In genomic region chr6:25138697-25139051, GRCh38 we compare ENCODE assay signal across 8 cellular contexts.
DNase-seq lines count a peak whose midpoint lies in the region; ATAC-seq, FAIRE-seq and TF ChIP-seq lines count a peak whose summit lies in the region.

No MANE protein-coding gene starts in this region.

- intact Hi-C loops in mammary epithelial cell (cut with micrococcal nuclease) (loop anchor here (1.0 kb wide), 1 partner anchor 85 kb away; no protein-coding TSS in a partner anchor), mucosa of descending colon (cut with DNase I, micrococcal nuclease) (no loop called here)

- no peaks in the 10 kb centered on the region for H3K4me1 Mint-ChIP-seq in neural progenitor cell

- H3K4me2 ChIP-seq in mammary epithelial cell (ENCODE audit: insufficient read depth, low read depth, low read length) (peak overlapping the region; percentile 90), neural progenitor cell (no peak overlapping the region)

- in situ Hi-C loops in GM13976 (cut with MboI; ENCODE audit: low sequenced_read_pairs, unreplicated experiment) (no loop called here), mammary epithelial cell (cut with MboI; ENCODE audit: low sequenced_read_pairs in 2 of 2) (no loop called here)

- peak; percentile 3 for ATAC-seq in HG03460 (IDR thresholded peaks at IDR 0.05; ENCODE audit: unreplicated experiment)
- ATAC-seq in mucosa of descending colon = no peak

- H3K27ac ChIP-seq in mammary epithelial cell (ENCODE audit: insufficient read depth, low read depth, low read length) (peak overlapping the region; percentile 35), neural progenitor cell (no peak overlapping the region)

- no peak overlapping the region for H3K4me3 Mint-ChIP-seq in neural progenitor cell

- no peaks in the 10 kb centered on the region for H3K79me2 ChIP-seq in mammary epithelial cell (ENCODE audit: insufficient read depth, low read length)
- no peaks in the 10 kb centered on the region for H3K79me2 ChIP-seq in neural progenitor cell (ENCODE audit: low read depth)

- H3K4me3 ChIP-seq in mammary epithelial cell (replicated peaks in 1 of 3; ENCODE audit: insufficient read depth in 1 of 3, low read depth in 2 of 3, low read length in 3 of 3) (peak overlapping the region; percentile 41 to 69 (median 49)), mucosa of descending colon (peak overlapping the region; percentile 6), neural progenitor cell (no peak overlapping the region)

- H2AFZ ChIP-seq in mammary epithelial cell (ENCODE audit: low read depth, low read length) (peak overlapping the region; percentile 92), neural progenitor cell (replicated peaks) (no peak overlapping the region)

- H3K9me3 ChIP-seq in mammary epithelial cell (replicated peaks; ENCODE audit: insufficient read depth, low read length) (no peaks in the 10 kb centered on the region), mucosa of descending colon (no peaks in the 10 kb centered on the region), neural progenitor cell (ENCODE audit: low read depth) (peaks cover 13% of the 10 kb centered on the region)

- TF ChIP-seq CTCF in GM13976 (IDR thresholded peaks at IDR 0.05; ENCODE audit: borderline replicate concordance, control extremely low read depth, extremely low read depth, insufficient read depth, missing control alignments) (no peak), mammary epithelial cell (conservative IDR thresholded peaks at IDR 0.05 in 1 of 2, IDR thresholded peaks at IDR 0.05 in 1 of 2; ENCODE audit: extremely low read depth in 1 of 2, insufficient read depth in 1 of 2, low read depth in 1 of 2, low read length in 2 of 2) (no peak), mucosa of descending colon (IDR thresholded peaks at IDR 0.05) (no peak), neural progenitor cell (IDR thresholded peaks at IDR 0.05) (no peak)

- DNase-seq in GM13976 (ENCODE audit: low spot score) = peak; percentile 42
- no peak for DNase-seq in mammary epithelial cell
- DNase-seq in mucosa of descending colon = no peak
- no peak for DNase-seq in hippocampal formation (lab: John Stamatoyannopoulos, UW)
- DNase-seq in NOMO-1 (lab: John Stamatoyannopoulos, UW; ENCODE audit: unreplicated experiment in 2 of 2) = no peak
- DNase-seq in HTR-8/SVneo (ENCODE audit: insufficient read length, low spot score) = no peak
- DNase-seq in neural progenitor cell (ENCODE audit: low spot score) = no peak

- FAIRE-seq in HTR-8/SVneo (lab: Jason Lieb, UNC) = no peak

- H3K36me3 ChIP-seq in mammary epithelial cell (ENCODE audit: insufficient read depth, low read length) = no peaks in the 10 kb centered on the region
- H3K36me3 ChIP-seq in mucosa of descending colon (ENCODE audit: low read depth) = no peaks in the 10 kb centered on the region
- H3K36me3 ChIP-seq in neural progenitor cell = no peaks in the 10 kb centered on the region

- H3K27me3 Mint-ChIP-seq in neural progenitor cell (ENCODE audit: insufficient read depth, low read depth) = no peaks in the 10 kb centered on the region

- no TSS peak for BruUV-seq in mammary epithelial cell (replicated peaks; lab: Mats Ljungman, UMichigan)

- H3K27me3 ChIP-seq in mammary epithelial cell (ENCODE audit: insufficient read depth, low read length) = no peaks in the 10 kb centered on the region
- H3K27me3 ChIP-seq in neural progenitor cell = no peaks in the 10 kb centered on the region

- H3K9ac ChIP-seq in mammary epithelial cell (ENCODE audit: insufficient read depth, low read length) (peak overlapping the region; percentile 60), neural progenitor cell (no peak overlapping the region)

- dilution Hi-C loops in mammary epithelial cell (cut with HindIII; ENCODE audit: low sequenced_read_pairs) = no loop called here

- H3K27ac Mint-ChIP-seq in neural progenitor cell = no peak overlapping the region

- peaks cover 12% of the 10 kb centered on the region for H3K4me1 ChIP-seq in mammary epithelial cell (ENCODE audit: insufficient read depth, low read length)
- peaks cover 14% of the 10 kb centered on the region for H3K4me1 ChIP-seq in mucosa of descending colon (ENCODE audit: low read depth)
- H3K4me1 ChIP-seq in neural progenitor cell = no peaks in the 10 kb centered on the region

- H3K9me3 Mint-ChIP-seq in neural progenitor cell = peaks cover 8% of the 10 kb centered on the region

- H3F3A ChIP-seq in neural progenitor cell (ENCODE audit: low read depth) = no peaks in the 10 kb centered on the region

- H3K36me3 Mint-ChIP-seq in neural progenitor cell = peaks cover 1% of the 10 kb centered on the region

- H4K20me1 ChIP-seq in mammary epithelial cell (ENCODE audit: insufficient read depth, low read length) = no peaks in the 10 kb centered on the region
- H4K20me1 ChIP-seq in neural progenitor cell (ENCODE audit: low read depth) = no peaks in the 10 kb centered on the region

- WGBS in mammary epithelial cell (ENCODE audit: low coverage, missing lambda C conversion rate) = 0% methylated on average over 2 of the region's 2 CpGs

- CTCF ChIA-PET in mammary epithelial cell (lab: Charles Lee; ENCODE audit: low non-redundant PET) = no interaction called here
